Comparison of ENCODE assay signal across 9 cellular contexts in the genomic region with DNA sequence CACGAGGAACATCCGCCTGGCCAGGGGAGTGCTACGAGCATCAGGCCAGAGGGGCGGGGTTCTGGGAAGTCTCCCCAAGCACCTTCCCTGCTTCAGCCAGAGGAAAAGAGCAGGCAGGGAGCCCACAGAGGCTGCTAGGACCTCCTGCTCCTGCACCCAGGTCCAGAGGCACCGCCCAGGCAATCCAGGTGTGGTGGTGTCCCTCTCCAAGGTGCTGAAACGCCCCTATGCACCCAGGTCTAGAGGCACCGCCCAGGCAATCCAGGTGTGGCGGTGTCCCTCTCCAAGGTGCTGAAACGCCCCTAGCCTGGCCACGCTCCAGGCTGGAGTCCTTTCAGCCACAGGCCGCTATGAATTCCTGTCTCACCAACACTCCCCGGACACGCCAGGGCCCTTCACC. TPM values are rescaled to one million over a fixed set of nuclear protein-coding genes. Genes with fewer than 3 reads are reported as not detected.
DNase-seq lines count a peak whose midpoint lies in the region; ATAC-seq, FAIRE-seq and TF ChIP-seq lines count a peak whose summit lies in the region.
"Had no signal": no experiment of that assay in that cellular context is flagged by ENCODE, and none has a peak within 500 bp of the region (broad histone marks: within the 10 kb centered on the region; RNA-seq: fewer than 3 reads in every experiment).

No MANE protein-coding gene starts in this region.

- POLR2A ChIA-PET in K562 (lab: Yijun Ruan, JAX), result no interaction called here
- POLR2A ChIA-PET in naive thymus-derived CD8-positive, alpha-beta T cell (lab: Charles Lee), result no interaction called here

- TF ChIP-seq CTCF in K562 (IDR thresholded peaks at IDR 0.05 in 2 of 3, conservative IDR thresholded peaks at IDR 0.05 in 1 of 3; ENCODE audit: insufficient read depth in 2 of 3, low read depth in 1 of 3, low read length in 3 of 3) (no peak), brain microvascular endothelial cell (IDR thresholded peaks at IDR 0.05; ENCODE audit: low read depth, low read length, missing control alignments) (no peak)

- no peaks in the 10 kb centered on the region for H3K9me1 ChIP-seq in K562 (ENCODE audit: control insufficient read depth, insufficient read depth, low read length)

- H3K27ac Mint-ChIP-seq in naive thymus-derived CD8-positive, alpha-beta T cell, result no peak overlapping the region

- H3K4me1 ChIP-seq in K562 (replicated peaks in 1 of 2; ENCODE audit: control insufficient read depth in 2 of 2, insufficient read depth in 2 of 2, low read length in 2 of 2), result peaks cover 0 to 29% of the 10 kb centered on the region in 2 experiments; a peak in 3 of 5 replicates

- BruUV-seq in K562 (replicated peaks; lab: Mats Ljungman, UMichigan), result no TSS peak

- H3K9ac ChIP-seq in K562 (ENCODE audit: insufficient read depth in 1 of 2, low read depth in 2 of 2, low read length in 2 of 2), result no peak overlapping the region

- H3K4me3 ChIP-seq in K562, result no peak overlapping the region
- H3K4me3 ChIP-seq in brain microvascular endothelial cell (ENCODE audit: low read depth, low read length), result no peak overlapping the region
- H3K4me3 ChIP-seq: coronary artery had no signal

- ATAC-seq in K562, result peak; percentile 84
- peak; percentile 52 to 64 for ATAC-seq in naive thymus-derived CD8-positive, alpha-beta T cell
- ATAC-seq in HG02610 (IDR thresholded peaks at IDR 0.05; ENCODE audit: unreplicated experiment), result no peak
- ATAC-seq in HG02981 (IDR thresholded peaks at IDR 0.05; ENCODE audit: unreplicated experiment), result no peak

- H3K4me3 Mint-ChIP-seq in naive thymus-derived CD8-positive, alpha-beta T cell, result no peak overlapping the region

- H3K4me2 ChIP-seq in K562 (ENCODE audit: insufficient read depth, low read length), result no peak overlapping the region

- no peaks in the 10 kb centered on the region for H3K9me3 ChIP-seq in K562 (replicated peaks; ENCODE audit: control insufficient read depth, insufficient read depth, low read depth, low read length)

- H3K36me3 Mint-ChIP-seq in naive thymus-derived CD8-positive, alpha-beta T cell, result no peaks in the 10 kb centered on the region

- in situ Hi-C loops in K562 (cut with MboI), result no loop called here
- in situ Hi-C loops in brain microvascular endothelial cell (cut with HindIII; ENCODE audit: low pct_ligation_motif_present, low sequenced_read_pairs), result no loop called here

- 0 out of 4 replicates have a peak, but pooled peaks of 1 of the 2 experiments have one; percentile 6 for TF ChIP-seq RAD21 in K562 (CRISPR knock-in tag; conservative IDR thresholded peaks at IDR 0.05 in 1 of 2, IDR thresholded peaks at IDR 0.05 in 1 of 2)

- DNase-seq in Daoy (ENCODE audit: low read depth) (peak; percentile 60), K562 (ENCODE audit: extremely low read depth in 1 of 4, low spot score in 3 of 4) (peak; percentile 78 to 89 (median 84)), brain microvascular endothelial cell (no peak), NCI-H146 (lab: John Stamatoyannopoulos, UW) (no peak)
- peak in 9 of 10 donors; percentile 48 to 75 (median 61) for DNase-seq in naive thymus-derived CD8-positive, alpha-beta T cell

- H3K36me3 ChIP-seq in K562 (ENCODE audit: control insufficient read depth, insufficient read depth, low read length) (no peaks in the 10 kb centered on the region), brain microvascular endothelial cell (replicated peaks) (no peaks in the 10 kb centered on the region)

- intact Hi-C loops in K562 (cut with micrococcal nuclease), result no loop called here

- peaks cover 5% of the 10 kb centered on the region; the same call in 1 of the 2 replicates for H4K20me1 ChIP-seq in K562 (replicated peaks; ENCODE audit: control insufficient read depth, insufficient read depth, low read length)

- H3K4me1 Mint-ChIP-seq in naive thymus-derived CD8-positive, alpha-beta T cell, result peaks cover 10 to 20% (median 13%) of the 10 kb centered on the region in 4 donors

- no peaks in the 10 kb centered on the region for H3K79me2 ChIP-seq in K562 (ENCODE audit: control insufficient read depth, insufficient read depth, low read length)

- H3K9me3 Mint-ChIP-seq in naive thymus-derived CD8-positive, alpha-beta T cell, result no peaks in the 10 kb centered on the region

- H3K27me3 Mint-ChIP-seq in naive thymus-derived CD8-positive, alpha-beta T cell, result peaks cover 1 to 8% (median 2%) of the 10 kb centered on the region in 5 donors

- H3K27ac ChIP-seq in K562 (ENCODE audit: extremely low read depth, low read depth, low read length), result no peak overlapping the region
- no peak overlapping the region for H3K27ac ChIP-seq in brain microvascular endothelial cell
- H3K27ac ChIP-seq: coronary artery had no signal

- peak; percentile 66 for FAIRE-seq in K562 (lab: Jason Lieb, UNC)

- no peak for TF ChIP-seq EP300 in K562 (IDR thresholded peaks at IDR 0.05; ENCODE audit: low read length)

- TF ChIP-seq POLR2A in K562 (conservative IDR thresholded peaks at IDR 0.05), result no peak

- H3K27me3 ChIP-seq in K562 (ENCODE audit: control insufficient read depth in 2 of 2, insufficient read depth in 2 of 2, low read length in 2 of 2), result peaks cover 14 to 40% of the 10 kb centered on the region in 2 experiments; a peak in 3 of 5 replicates
- H3K27me3 ChIP-seq in brain microvascular endothelial cell (replicated peaks), result no peaks in the 10 kb centered on the region

- WGBS in K562 (ENCODE audit: insufficient coverage, low coverage, missing lambda C conversion rate), result 5% methylated on average over 9 of the region's 13 CpGs

- CTCF ChIA-PET in K562 (lab: Yijun Ruan, JAX; ENCODE audit: low intra/inter-chr PET ratio), result no interaction called here

- no peak overlapping the region for H2AFZ ChIP-seq in K562 (ENCODE audit: low read depth, low read length)

TF ChIP-seq in PFSK-1, 5 proteins besides CTCF, POLR2A, EP300 and RAD21 (continues in another document):
- no peak for TF ChIP-seq FOXP2 (optimal IDR thresholded peaks at IDR 0.05; ENCODE audit: borderline replicate concordance, extremely low read depth, extremely low read length, insufficient read depth)

TF ChIP-seq in K562, 482 proteins besides CTCF, POLR2A, EP300 and RAD21 (continues in another document):
- TF ChIP-seq PRMT5 (CRISPR knock-in tag; IDR thresholded peaks at IDR 0.05) (peak; percentile 98), PHF20 (IDR thresholded peaks at IDR 0.05; ENCODE audit: partially characterized antibody) (no peak), SIN3A (IDR thresholded peaks at IDR 0.05; ENCODE audit: borderline replicate concordance in 2 of 2, control insufficient read depth in 1 of 2, low read depth in 2 of 2, low read length in 2 of 2) (peak; percentile 98 to 100), ETV5 (CRISPR knock-in tag; IDR thresholded peaks at IDR 0.05; ENCODE audit: low read depth) (peak; percentile 94), IRF1 (CRISPR knock-in tag; IDR thresholded peaks at IDR 0.05; ENCODE audit: borderline replicate concordance) (peak; percentile 95), ZNF644 (tag; IDR thresholded peaks at IDR 0.05; ENCODE audit: low read depth) (peak; percentile 93), NR2C2 (CRISPR knock-in tag; IDR thresholded peaks at IDR 0.05) (peak; percentile 80; the same call in 1 of the 2 replicates), NR2C2 (tag; IDR thresholded peaks at IDR 0.05) (no peak), CBX3 (IDR thresholded peaks at IDR 0.05; ENCODE audit: borderline replicate concordance in 1 of 2, low read length in 2 of 2) (peak in 1 of 2 experiments; percentile 70; a peak in 1 of 3 replicates), ZNF583 (CRISPR knock-in tag; IDR thresholded peaks at IDR 0.05) (peak; percentile 68; the same call in 1 of the 2 replicates), NR1H2 (CRISPR knock-in tag; IDR thresholded peaks at IDR 0.05) (peak; percentile 90)

RNA-seq across cellular contexts. Expression of gene UBAC1, which starts 10.7 kb away (rescaled TPM):
- total RNA-seq in Daoy (2014; rRNA removed; shearing (Covaris generic)), result 63.1 and 66.3 TPM in 2 replicates
- polyA plus RNA-seq in PFSK-1 (2012; ENCODE audit: insufficient read length, low read depth), result 54.0 TPM
- 536 and 854 TPM in 2 replicates for total RNA-seq in K562 (2011; cell fraction: chromatin; rRNA removed; ENCODE audit: low replicate concordance)
- 552 and 553 TPM in 2 replicates for total RNA-seq in K562 (2011; cell fraction: nucleolus; rRNA removed)
- 447 and 492 TPM in 2 replicates for total RNA-seq in K562 (2011; cell fraction: nucleoplasm; rRNA removed)
- 399 and 504 TPM in 2 replicates for total RNA-seq in K562 (2014; rRNA removed)
- 138 and 145 TPM in 2 replicates for total RNA-seq in K562 (2014; rRNA removed; fragmentation: Illumina TruSeq; extraction: Trizol)
- 166 and 171 TPM in 2 replicates for total RNA-seq in K562 (2015; rRNA removed; fragmentation: Illumina TruSeq; extraction: Trizol)
- total RNA-seq in K562 (2021), result 294 and 309 TPM in 2 replicates
- 385 and 395 TPM in 2 replicates for polyA plus RNA-seq in K562 (2011; rRNA removed)
- 447 and 505 TPM in 2 replicates for polyA plus RNA-seq in K562 (2011; cell fraction: cytosol; rRNA removed)
- 838 and 845 TPM in 2 replicates for polyA plus RNA-seq in K562 (2011; cell fraction: nucleus; rRNA removed)
- polyA plus RNA-seq in K562 (2012), result 178 and 239 TPM in 2 replicates
- polyA plus RNA-seq in K562 (2014; fragmentation: Illumina TruSeq; extraction: Trizol), result 219 and 228 TPM in 2 replicates
- 100 to 1,000 TPM in 1 of 2 experiments, 10 to 100 TPM in 1; 94.0 to 117 TPM for polyA plus RNA-seq in K562 (2014; fragmentation: Nextera tagmentation; extraction: Ambion mirVana)
- 381 and 405 TPM in 2 replicates for polyA plus RNA-seq in K562 (2014; rRNA removed)
- 128 and 165 TPM in 2 replicates for polyA minus RNA-seq in K562 (2011; rRNA and poly(A)+ RNA removed)
- 110 and 129 TPM in 2 replicates for polyA minus RNA-seq in K562 (2011; cell fraction: cytosol; rRNA and poly(A)+ RNA removed)
- polyA minus RNA-seq in K562 (2011; cell fraction: nucleus; rRNA and poly(A)+ RNA removed), result 120 and 171 TPM in 2 replicates
- 10 to 100 TPM; 28.3 to 28.9 TPM for total RNA-seq in naive thymus-derived CD8-positive, alpha-beta T cell
- polyA plus RNA-seq in naive thymus-derived CD8-positive, alpha-beta T cell, result 10 to 100 TPM; 19.4 to 24.7 (median 20.8) TPM

Comparison
In these comparisons a context has a peak if more than half of its experiments do, and no peak if none do; other contexts are left out.
1. DNase-seq: peak in Daoy (single experiment), K562 (4 of 4) and naive thymus-derived CD8-positive, alpha-beta T cell (9 of 10); none in brain microvascular endothelial cell (single experiment) and NCI-H146 (single experiment).
2. ATAC-seq: peak in K562 (single experiment) and naive thymus-derived CD8-positive, alpha-beta T cell (2 of 2); none in HG02610 (single experiment) and HG02981 (single experiment).